28 cellular contexts compared by ENCODE assay signal in the genomic region with DNA sequence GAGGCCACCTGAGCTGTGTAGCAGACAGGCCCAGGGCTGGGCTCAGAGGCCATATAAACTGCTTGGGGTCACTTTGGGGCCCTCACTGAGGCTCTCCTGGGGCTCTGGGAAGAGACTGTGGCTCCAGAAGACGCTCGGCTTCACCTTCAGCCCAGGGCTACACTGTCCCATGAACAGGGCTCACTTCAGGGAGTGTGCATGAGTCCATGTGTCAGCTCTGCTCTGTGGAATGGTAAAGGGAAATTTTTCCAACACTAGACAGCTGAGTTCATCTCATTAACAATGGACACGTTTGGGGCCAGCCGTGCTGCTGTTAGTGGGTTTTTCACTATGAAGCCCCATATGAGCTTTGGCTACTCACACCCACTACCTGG.
"Had no signal": no experiment of that assay in that cellular context is flagged by ENCODE, and none has a peak within 500 bp of the region (broad histone marks: within the 10 kb centered on the region; RNA-seq: fewer than 3 reads in every experiment).

No MANE protein-coding gene starts in this region.

- DNase-seq: activated CD4-positive, alpha-beta T cell treated with anti-CD3 and anti-CD28 coated beads for 36 hours; activated CD4-positive, CD25-positive, alpha-beta regulatory T cell; activated CD8-positive, alpha-beta T cell treated with anti-CD3 and anti-CD28 coated beads, Interleukin-2, amount 10 ng/mL, durations not matched to agents 7 days and 5 days; activated naive CD4-positive, alpha-beta T cell; activated T-cell treated with anti-CD3 and anti-CD28 coated beads for 4 hours; activated T-cell treated with anti-CD3 and anti-CD28 coated beads, Interleukin-2, amount 50 U/mL, for 72 hours; dorsolateral prefrontal cortex; effector memory CD4-positive, alpha-beta T cell; hypothalamus; immature natural killer cell; kidney; mesendoderm; posterior cingulate gyrus; stimulated activated CD4-positive, alpha-beta T cell treated with anti-CD3 and anti-CD28 coated beads, Interleukin-1b, Interleukin-23, amount 100 ng/mL, for 48 hours; stimulated activated naive B cell treated with anti-CD40 and anti-IgM and Interleukin-4, amounts not matched to agents 10 μg/mL and 1 μg/mL and 100 μg/mL, for 72 hours; T-helper 1 cell; trophoblast cell had no signal

- H3K27me3 Mint-ChIP-seq: activated CD4-positive, alpha-beta T cell treated with anti-CD3 and anti-CD28 coated beads for 36 hours; stimulated activated naive B cell treated with anti-CD40 and anti-IgM and Interleukin-4, amounts not matched to agents 10 μg/mL and 1 μg/mL and 100 μg/mL, for 72 hours had no signal

- H3K27ac ChIP-seq: breast epithelium, coronary artery, gastroesophageal sphincter had no signal

- H3K27me3 ChIP-seq: breast epithelium, dorsolateral prefrontal cortex, gastroesophageal sphincter, sigmoid colon had no signal

- H3K4me3 Mint-ChIP-seq: activated CD4-positive, alpha-beta T cell treated with anti-CD3 and anti-CD28 coated beads for 36 hours; activated CD8-positive, alpha-beta T cell treated with anti-CD3 and anti-CD28 coated beads, Interleukin-2, amount 10 ng/mL, durations not matched to agents 7 days and 5 days; activated T-cell treated with anti-CD3 and anti-CD28 coated beads, Interleukin-2, amount 50 U/mL, for 72 hours; immature natural killer cell; nephron; stimulated activated naive B cell treated with anti-CD40 and anti-IgM and Interleukin-4, amounts not matched to agents 10 μg/mL and 1 μg/mL and 100 μg/mL, for 72 hours; T-helper 2 cell treated with Interferon-gamma antibody and Interleukin-4, amounts not matched to agents 5 μg/mL and 100 μg/mL, for 36 hours had no signal

- H3K9me3 Mint-ChIP-seq: activated naive CD4-positive, alpha-beta T cell treated with anti-CD3 and anti-CD28 coated beads, Interleukin-2, amount 50 U/mL, for 72 hours; activated T-cell treated with anti-CD3 and anti-CD28 coated beads, Interleukin-2, amount 50 U/mL, for 72 hours; immature natural killer cell; nephron; stimulated activated naive B cell treated with anti-CD40 and anti-IgM and Interleukin-4, amounts not matched to agents 10 μg/mL and 1 μg/mL and 100 μg/mL, for 72 hours; T-helper 2 cell treated with Interferon-gamma antibody and Interleukin-4, amounts not matched to agents 5 μg/mL and 100 μg/mL, for 36 hours had no signal

- H3K4me3 ChIP-seq: breast epithelium, coronary artery, dorsolateral prefrontal cortex, gastroesophageal sphincter, lung, mucosa of descending colon, sigmoid colon, smooth muscle cell, thoracic aorta had no signal

- H3K4me1 Mint-ChIP-seq: activated CD4-positive, alpha-beta T cell treated with anti-CD3 and anti-CD28 coated beads for 36 hours; nephron; stimulated activated naive B cell treated with anti-CD40 and anti-IgM and Interleukin-4, amounts not matched to agents 10 μg/mL and 1 μg/mL and 100 μg/mL, for 72 hours had no signal

- ATAC-seq: activated CD4-positive, alpha-beta T cell treated with anti-CD3 and anti-CD28 coated beads for 36 hours; activated CD8-positive, alpha-beta T cell treated with anti-CD3 and anti-CD28 coated beads, Interleukin-2, amount 10 ng/mL, durations not matched to agents 7 days and 5 days; stimulated activated naive B cell treated with anti-CD40 and anti-IgM and Interleukin-4, amounts not matched to agents 10 μg/mL and 1 μg/mL and 100 μg/mL, for 72 hours had no signal

- H3K9me3 ChIP-seq: breast epithelium, gastroesophageal sphincter, mucosa of descending colon, sigmoid colon, thoracic aorta had no signal

- H3K4me1 ChIP-seq: breast epithelium, gastroesophageal sphincter had no signal

- H3K27ac Mint-ChIP-seq: activated CD4-positive, alpha-beta T cell treated with anti-CD3 and anti-CD28 coated beads for 36 hours; activated CD8-positive, alpha-beta T cell treated with anti-CD3 and anti-CD28 coated beads, Interleukin-2, amount 10 ng/mL, durations not matched to agents 7 days and 5 days; activated T-cell treated with anti-CD3 and anti-CD28 coated beads, Interleukin-2, amount 50 U/mL, for 72 hours; nephron; T-helper 2 cell treated with Interferon-gamma antibody and Interleukin-4, amounts not matched to agents 5 μg/mL and 100 μg/mL, for 36 hours had no signal
